24 cellular contexts compared by ENCODE assay signal in genomic region chr22:44446483-44446882, GRCh38.
"Had no signal": no experiment of that assay in that cellular context is flagged by ENCODE, and none has a peak within 500 bp of the region (broad histone marks: within the 10 kb centered on the region; RNA-seq: fewer than 3 reads in every experiment).

No MANE protein-coding gene starts in this region.

- H3K36me3 ChIP-seq: ascending aorta, WERI-Rb-1 had no signal

- H3K27me3 Mint-ChIP-seq: activated CD4-positive, alpha-beta T cell treated with anti-CD3 and anti-CD28 coated beads for 36 hours; activated CD8-positive, alpha-beta memory T cell treated with anti-CD3 and anti-CD28 coated beads, Interleukin-2, amount 10 ng/mL, durations not matched to agents 7 days and 5 days; activated naive CD8-positive, alpha-beta T cell treated with anti-CD3 and anti-CD28 coated beads, Interleukin-2, amount 50 U/mL, for 24 hours; activated T-cell treated with anti-CD3 and anti-CD28 coated beads, Interleukin-2, amount 50 U/mL, for 24 hours had no signal

- H3K4me1 Mint-ChIP-seq: activated CD4-positive, alpha-beta T cell treated with anti-CD3 and anti-CD28 coated beads for 36 hours; activated CD8-positive, alpha-beta memory T cell treated with anti-CD3 and anti-CD28 coated beads, Interleukin-2, amount 10 ng/mL, durations not matched to agents 7 days and 5 days; activated naive CD8-positive, alpha-beta T cell treated with anti-CD3 and anti-CD28 coated beads, Interleukin-2, amount 50 U/mL, for 24 hours had no signal

- H3K27ac ChIP-seq: ascending aorta, body of pancreas, SK-N-MC, WERI-Rb-1 had no signal

- H3K27ac Mint-ChIP-seq: activated CD4-positive, alpha-beta T cell treated with anti-CD3 and anti-CD28 coated beads for 36 hours; activated CD8-positive, alpha-beta memory T cell treated with anti-CD3 and anti-CD28 coated beads, Interleukin-2, amount 10 ng/mL, durations not matched to agents 7 days and 5 days; activated naive CD4-positive, alpha-beta T cell treated with anti-CD3 and anti-CD28 coated beads, Interleukin-2, amount 50 U/mL, for 72 hours; activated naive CD8-positive, alpha-beta T cell treated with anti-CD3 and anti-CD28 coated beads, Interleukin-2, amount 50 U/mL, for 24 hours; activated T-cell treated with anti-CD3 and anti-CD28 coated beads, Interleukin-2, amount 50 U/mL, for 24 hours had no signal

- DNase-seq: activated CD4-positive, alpha-beta T cell treated with anti-CD3 and anti-CD28 coated beads for 36 hours; activated CD8-positive, alpha-beta memory T cell treated with anti-CD3 and anti-CD28 coated beads, Interleukin-2, amount 10 ng/mL, durations not matched to agents 7 days and 5 days; activated naive CD4-positive, alpha-beta T cell treated with Interleukin-2 at 50 U/mL for 16 hours; activated naive CD8-positive, alpha-beta T cell treated with anti-CD3 and anti-CD28 coated beads, Interleukin-2, amount 50 U/mL, for 24 hours; activated T-cell treated with anti-CD3 and anti-CD28 coated beads, Interleukin-2, amount 50 U/mL, for 24 hours; amniotic stem cell; body of pancreas; central memory CD4-positive, alpha-beta T cell; Kasumi-1; MV-4-11; NCI-H1092 treated with DMSO at 0.1 percent for 48 hours; NCI-H1417 treated with DMSO at 0.1 percent for 48 hours; NCI-H1694; NCI-H2029; NCI-H2107; NCI-H2171 treated with DMSO at 0.1 percent for 48 hours; NCI-H226; NCI-H526 treated with DMSO at 0.1 percent for 48 hours; NCI-H82; OCI-M1; WERI-Rb-1 had no signal

- H3K4me3 Mint-ChIP-seq: activated CD4-positive, alpha-beta T cell treated with anti-CD3 and anti-CD28 coated beads for 36 hours; activated CD8-positive, alpha-beta memory T cell treated with anti-CD3 and anti-CD28 coated beads, Interleukin-2, amount 10 ng/mL, durations not matched to agents 7 days and 5 days; activated naive CD8-positive, alpha-beta T cell treated with anti-CD3 and anti-CD28 coated beads, Interleukin-2, amount 50 U/mL, for 24 hours; activated T-cell treated with anti-CD3 and anti-CD28 coated beads, Interleukin-2, amount 50 U/mL, for 24 hours had no signal

- ATAC-seq: activated CD4-positive, alpha-beta T cell treated with anti-CD3 and anti-CD28 coated beads for 36 hours; activated CD8-positive, alpha-beta memory T cell treated with anti-CD3 and anti-CD28 coated beads, Interleukin-2, amount 10 ng/mL, durations not matched to agents 7 days and 5 days; activated naive CD4-positive, alpha-beta T cell treated with anti-CD3 and anti-CD28 coated beads, Interleukin-2, amount 50 U/mL, for 72 hours; activated naive CD8-positive, alpha-beta T cell treated with anti-CD3 and anti-CD28 coated beads, Interleukin-2, amount 50 U/mL, for 24 hours; body of pancreas had no signal

- H3K4me3 ChIP-seq: ascending aorta, body of pancreas, SK-N-MC had no signal

- H3K27me3 ChIP-seq: ascending aorta, body of pancreas had no signal

- H3K9me3 ChIP-seq: ascending aorta had no signal
